1 cellular context compared by ENCODE assay signal in genomic region chr11:107732327-107733051, GRCh38.
TF ChIP-seq lines count a peak whose summit lies in the region.

No MANE protein-coding gene starts in this region.

TF ChIP-seq in GM12878, 131 proteins besides CTCF, POLR2A, EP300 and RAD21 (continued from another document):
- TF ChIP-seq MLLT1 (IDR thresholded peaks at IDR 0.05) (peak; percentile 51; the same call in 1 of the 2 replicates), HDAC2 (IDR thresholded peaks at IDR 0.05) (no peak), MTA2 (IDR thresholded peaks at IDR 0.05; ENCODE audit: low read depth) (peak; percentile 59), IKZF2 (IDR thresholded peaks at IDR 0.05) (peak in 1 of 2 experiments; percentile 29; a peak in 1 of 4 replicates), IKZF1 (conservative IDR thresholded peaks at IDR 0.05) (peak; percentile 36; the same call in 1 of the 2 replicates), SREBF2 (IDR thresholded peaks at IDR 0.05; ENCODE audit: low read length) (no peak), BACH1 (IDR thresholded peaks at IDR 0.05; ENCODE audit: borderline replicate concordance) (peak; percentile 75; the same call in 1 of the 2 replicates), ZBTB40 (IDR thresholded peaks at IDR 0.05; ENCODE audit: borderline replicate concordance) (peak; percentile 52; the same call in 1 of the 2 replicates)
